In genomic region chr2:130825972-130826253, GRCh38 we compare ENCODE assay signal across 15 cellular contexts.
"Had no signal": no experiment of that assay in that cellular context is flagged by ENCODE, and none has a peak within 500 bp of the region (broad histone marks: within the 10 kb centered on the region; RNA-seq: fewer than 3 reads in every experiment).

No MANE protein-coding gene starts in this region.

- H3K4me3 ChIP-seq: adrenal gland, gastroesophageal sphincter, heart right ventricle, left lung, right atrium auricular region, thyroid gland had no signal

- H3K4me1 ChIP-seq: adrenal gland, left lung, right atrium auricular region had no signal

- H3K36me3 ChIP-seq: adrenal gland, gastroesophageal sphincter, heart right ventricle, left lung, right atrium auricular region, thyroid gland, WERI-Rb-1 had no signal

- H3K9me3 ChIP-seq: adrenal gland, gastroesophageal sphincter, heart right ventricle, left lung, right atrium auricular region, thyroid gland had no signal

- ATAC-seq: effector memory CD8-positive, alpha-beta T cell; gastroesophageal sphincter; heart right ventricle; left lung had no signal

- H3K4me3 Mint-ChIP-seq: activated CD4-positive, alpha-beta memory T cell treated with anti-CD3 and anti-CD28 coated beads for 36 hours; activated naive CD4-positive, alpha-beta T cell treated with anti-CD3 and anti-CD28 coated beads, Interleukin-2, amount 50 U/mL, for 24 hours; central memory CD8-positive, alpha-beta T cell; effector memory CD8-positive, alpha-beta T cell; naive B cell; T-helper 1 cell treated with Interleukin-12 subunit alpha and Interleukin-12 subunit beta and Interleukin-4 antibody, amounts not matched to agents 30 μg/mL and 1 μg/mL, for 36 hours had no signal

- H3K27ac Mint-ChIP-seq: activated naive CD4-positive, alpha-beta T cell treated with anti-CD3 and anti-CD28 coated beads, Interleukin-2, amount 50 U/mL, for 24 hours; naive B cell had no signal

- H3K27me3 ChIP-seq: adrenal gland, gastroesophageal sphincter, right atrium auricular region, thyroid gland had no signal

- DNase-seq: activated CD4-positive, alpha-beta memory T cell treated with anti-CD3 and anti-CD28 coated beads for 36 hours; activated effector memory CD4-positive, alpha-beta T cell treated with anti-CD3 and anti-CD28 coated beads, Interleukin-2, amount 50 U/mL, for 16 hours; activated T-cell treated with anti-CD3 and anti-CD28 coated beads, Interleukin-2, amount 50 U/mL, for 48 hours; adrenal gland; effector memory CD8-positive, alpha-beta T cell; heart right ventricle; left lung; naive B cell; thyroid gland; WERI-Rb-1 had no signal

- H3K9me3 Mint-ChIP-seq: activated CD4-positive, alpha-beta memory T cell treated with anti-CD3 and anti-CD28 coated beads for 36 hours; activated naive CD4-positive, alpha-beta T cell treated with anti-CD3 and anti-CD28 coated beads, Interleukin-2, amount 50 U/mL, for 24 hours; central memory CD8-positive, alpha-beta T cell; effector memory CD8-positive, alpha-beta T cell; T-helper 1 cell treated with Interleukin-12 subunit alpha and Interleukin-12 subunit beta and Interleukin-4 antibody, amounts not matched to agents 30 μg/mL and 1 μg/mL, for 36 hours had no signal

- H3K27me3 Mint-ChIP-seq: activated CD4-positive, alpha-beta memory T cell treated with anti-CD3 and anti-CD28 coated beads for 36 hours; activated naive CD4-positive, alpha-beta T cell treated with anti-CD3 and anti-CD28 coated beads, Interleukin-2, amount 50 U/mL, for 24 hours had no signal

- H3K27ac ChIP-seq: adrenal gland, gastroesophageal sphincter, heart right ventricle, left lung, right atrium auricular region, thyroid gland, WERI-Rb-1 had no signal

- H3K36me3 Mint-ChIP-seq: activated CD4-positive, alpha-beta memory T cell treated with anti-CD3 and anti-CD28 coated beads for 36 hours; activated naive CD4-positive, alpha-beta T cell treated with anti-CD3 and anti-CD28 coated beads, Interleukin-2, amount 50 U/mL, for 24 hours; naive B cell had no signal
